ENCODE assay signal across 9 cellular contexts in the genomic region with DNA sequence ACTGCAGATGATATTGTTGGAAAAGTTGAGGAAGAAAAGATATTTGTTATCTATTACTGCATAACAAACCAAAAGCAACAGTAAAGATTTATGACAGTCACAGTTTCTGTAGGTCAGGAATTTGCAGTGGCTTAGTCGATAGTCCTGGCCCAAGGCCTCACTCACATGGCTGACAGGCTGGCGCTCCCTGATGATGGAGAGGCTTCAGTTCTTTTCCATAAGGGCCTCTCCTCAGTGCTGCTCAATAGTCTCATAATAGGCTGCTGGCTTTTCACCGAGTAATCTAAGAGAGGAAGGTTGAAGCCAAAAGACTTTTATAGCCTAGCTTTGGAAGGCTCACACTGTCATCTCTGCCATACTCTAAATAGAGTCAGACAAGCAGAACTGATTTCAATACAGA. TPM values are rescaled to one million over a fixed set of nuclear protein-coding genes. Genes with fewer than 3 reads are reported as not detected.
DNase-seq lines count a peak whose midpoint lies in the region; ATAC-seq and TF ChIP-seq lines count a peak whose summit lies in the region.
"Had no signal": no experiment of that assay in that cellular context is flagged by ENCODE, and none has a peak within 500 bp of the region (broad histone marks: within the 10 kb centered on the region; RNA-seq: fewer than 3 reads in every experiment).

No MANE protein-coding gene starts in this region.

- POLR2A ChIA-PET in Panc1 (lab: Charles Lee): interaction anchor here (0.6 kb wide), 1 partner anchor 54 kb away, joined by 3 read pairs; no protein-coding TSS in a partner anchor

- H3K4me3 Mint-ChIP-seq in activated naive CD8-positive, alpha-beta T cell: no peak overlapping the region
- no peak overlapping the region for H3K4me3 Mint-ChIP-seq in activated naive CD8-positive, alpha-beta T cell treated with anti-CD3 and anti-CD28 coated beads, Interleukin-2, amount 50 U/mL, for 24 hours

- intact Hi-C loops in Panc1 (cut with micrococcal nuclease; ENCODE audit: unreplicated experiment): no loop called here
- intact Hi-C loops in lower lobe of right lung (cut with DNase I): no loop called here

- CTCF ChIA-PET in Panc1 (lab: Charles Lee): interaction anchor here (0.6 kb wide), 1 partner anchor 307 kb away, joined by 3 read pairs; a partner anchor contains a TSS

- peaks cover 2% of the 10 kb centered on the region for H3K36me3 Mint-ChIP-seq in activated naive CD8-positive, alpha-beta T cell
- H3K36me3 Mint-ChIP-seq in activated naive CD8-positive, alpha-beta T cell treated with anti-CD3 and anti-CD28 coated beads, Interleukin-2, amount 50 U/mL, for 24 hours (ENCODE audit: low read depth): peaks cover 25% of the 10 kb centered on the region

- BruUV-seq in Panc1 (replicated peaks; lab: Mats Ljungman, UMichigan): no TSS peak

- H3K27ac Mint-ChIP-seq in activated naive CD8-positive, alpha-beta T cell: peak overlapping the region; percentile 62
- H3K27ac Mint-ChIP-seq in activated naive CD8-positive, alpha-beta T cell treated with anti-CD3 and anti-CD28 coated beads, Interleukin-2, amount 50 U/mL, for 24 hours: no peak overlapping the region

- H3K36me3 ChIP-seq in Panc1 (ENCODE audit: control insufficient read depth, insufficient read depth, low read length) (no peaks in the 10 kb centered on the region; the same call in 1 of the 2 replicates), lower lobe of right lung (no peaks in the 10 kb centered on the region)

- no peaks in the 10 kb centered on the region for H3K27me3 Mint-ChIP-seq in activated naive CD8-positive, alpha-beta T cell
- no peaks in the 10 kb centered on the region for H3K27me3 Mint-ChIP-seq in activated naive CD8-positive, alpha-beta T cell treated with anti-CD3 and anti-CD28 coated beads, Interleukin-2, amount 50 U/mL, for 24 hours

- peaks cover 76% of the 10 kb centered on the region for H3K4me1 ChIP-seq in Panc1 (ENCODE audit: control insufficient read depth, insufficient read depth, low read length)
- peaks cover 63% of the 10 kb centered on the region for H3K4me1 ChIP-seq in lower lobe of right lung

- H3K9me3 ChIP-seq in Panc1 (ENCODE audit: control insufficient read depth, insufficient read depth, low read depth, low read length) (no peaks in the 10 kb centered on the region), lower lobe of right lung (no peaks in the 10 kb centered on the region)

- peak overlapping the region; percentile 95 for H3K27ac ChIP-seq in Panc1 (ENCODE audit: low read length)
- peak overlapping the region; percentile 8 for H3K27ac ChIP-seq in lower lobe of right lung

- ATAC-seq in activated naive CD8-positive, alpha-beta T cell treated with anti-CD3 and anti-CD28 coated beads, Interleukin-2, amount 50 U/mL, for 24 hours: no peak
- ATAC-seq in Panc1 (peak; percentile 86), lower lobe of right lung (peak; percentile 60 to 61), HG02840 (IDR thresholded peaks at IDR 0.05; ENCODE audit: low FRiP score, unreplicated experiment) (no peak), HG03159 (IDR thresholded peaks at IDR 0.05; ENCODE audit: unreplicated experiment) (no peak)

- TF ChIP-seq CTCF in Panc1 (IDR thresholded peaks at IDR 0.05) (no peak), lower lobe of right lung (IDR thresholded peaks at IDR 0.05) (no peak)

- H3K4me1 Mint-ChIP-seq in activated naive CD8-positive, alpha-beta T cell (ENCODE audit: low read depth): peaks cover 79% of the 10 kb centered on the region
- peaks cover 73% of the 10 kb centered on the region for H3K4me1 Mint-ChIP-seq in activated naive CD8-positive, alpha-beta T cell treated with anti-CD3 and anti-CD28 coated beads, Interleukin-2, amount 50 U/mL, for 24 hours

- in situ Hi-C loops in Panc1 (cut with HindIII; ENCODE audit: low pct_unique_long_range_greater_than_20kb, low sequenced_read_pairs): no loop called here

- no peaks in the 10 kb centered on the region for H3K27me3 ChIP-seq in Panc1 (ENCODE audit: control insufficient read depth, insufficient read depth, low read length)
- H3K27me3 ChIP-seq in lower lobe of right lung (ENCODE audit: low read depth): no peaks in the 10 kb centered on the region

- H3K9me3 Mint-ChIP-seq in activated naive CD8-positive, alpha-beta T cell (ENCODE audit: low read depth): no peaks in the 10 kb centered on the region
- H3K9me3 Mint-ChIP-seq in activated naive CD8-positive, alpha-beta T cell treated with anti-CD3 and anti-CD28 coated beads, Interleukin-2, amount 50 U/mL, for 24 hours: no peaks in the 10 kb centered on the region

- no peak for DNase-seq in activated naive CD8-positive, alpha-beta T cell treated with anti-CD3 and anti-CD28 coated beads, Interleukin-2, amount 50 U/mL, for 24 hours
- DNase-seq in Panc1 (ENCODE audit: low read depth, low spot score): no peak
- no peak for DNase-seq in lower lobe of right lung
- no peak for DNase-seq in kidney glomerular epithelial cell (lab: John Stamatoyannopoulos, UW)
- no peak for DNase-seq in MV-4-11 (lab: John Stamatoyannopoulos, UW)
- DNase-seq: KG1 had no signal

- H3K4me3 ChIP-seq in Panc1 (ENCODE audit: low read depth in 2 of 2, low read length in 2 of 2) (no peak overlapping the region), lower lobe of right lung (no peak overlapping the region)

RNA-seq across cellular contexts. Expression of a gene that starts 17.7 kb away (rescaled TPM):
- 71.7 TPM for total RNA-seq in Panc1 (2021; ENCODE audit: unreplicated experiment)
- 18.8 TPM for polyA plus RNA-seq in Panc1 (2012; ENCODE audit: insufficient read length)
- 56.4 TPM for total RNA-seq in lower lobe of right lung

RNA-seq across cellular contexts. Expression of a gene that starts 51.6 kb away (rescaled TPM):
- total RNA-seq in Panc1 (2021; ENCODE audit: unreplicated experiment): 19.8 TPM
- 8.7 TPM for polyA plus RNA-seq in Panc1 (2012; ENCODE audit: insufficient read length)
- total RNA-seq in lower lobe of right lung: 4.1 TPM

Comparison
In these comparisons a context has a peak if more than half of its experiments do, and no peak if none do; other contexts are left out.
1. ATAC-seq: peak in Panc1 (single experiment) and lower lobe of right lung (2 of 2); none in activated naive CD8-positive, alpha-beta T cell treated with anti-CD3 and anti-CD28 coated beads, Interleukin-2, amount 50 U/mL, for 24 hours (single experiment), HG02840 (single experiment) and HG03159 (single experiment).